Comparison of ENCODE assay signal across 8 cellular contexts in the genomic region with DNA sequence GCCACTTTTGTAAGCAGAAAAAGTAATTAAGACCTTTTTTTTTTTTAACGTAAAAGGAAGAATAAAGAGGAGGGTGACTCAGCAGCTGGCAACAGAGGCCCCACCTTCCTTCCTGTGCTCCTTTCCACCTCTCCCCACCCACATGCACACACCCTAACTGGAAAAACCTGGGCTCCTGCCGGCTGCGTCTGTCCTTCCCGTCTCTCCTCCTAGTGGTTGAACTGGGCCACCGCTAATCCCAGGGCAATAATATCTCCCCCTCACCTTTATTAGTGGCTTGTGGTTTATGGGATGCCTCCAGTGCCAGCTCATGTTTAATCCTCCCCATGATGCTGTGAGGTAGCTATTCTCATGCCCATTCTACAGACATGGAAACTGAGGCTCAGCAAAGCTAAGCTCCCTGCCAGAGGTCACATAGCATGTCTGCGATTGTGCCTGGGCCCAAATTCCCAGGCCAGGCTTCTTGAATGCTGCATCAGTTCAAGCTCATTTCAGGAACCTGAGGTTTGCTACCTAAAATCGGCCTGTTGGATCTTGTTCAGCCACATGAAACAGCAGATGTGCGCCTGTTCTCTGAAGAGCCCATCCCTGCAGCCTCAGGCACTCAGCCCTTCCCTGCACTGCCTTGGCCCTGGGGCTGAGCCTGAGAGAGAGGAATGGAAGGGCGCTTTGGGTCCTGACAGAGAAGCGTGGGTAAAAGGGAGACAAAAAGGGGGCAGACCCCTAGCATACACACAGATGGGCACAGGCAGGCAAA.
DNase-seq lines count a peak whose midpoint lies in the region; ATAC-seq and TF ChIP-seq lines count a peak whose summit lies in the region.

No MANE protein-coding gene starts in this region.

- no peaks in the 10 kb centered on the region for H3K27me3 ChIP-seq in left ventricle myocardium inferior (ENCODE audit: low read depth)
- no peaks in the 10 kb centered on the region for H3K27me3 ChIP-seq in upper lobe of right lung

- in situ Hi-C loops in SK-MEL-5 (cut with HindIII; ENCODE audit: low pct_unique_long_range_greater_than_20kb, low sequenced_read_pairs): no loop called here

- H3K36me3 ChIP-seq in left ventricle myocardium inferior: no peaks in the 10 kb centered on the region
- H3K36me3 ChIP-seq in upper lobe of right lung: no peaks in the 10 kb centered on the region

- DNase-seq in left ventricle myocardium inferior: no peak
- DNase-seq in Right ventricle myocardium superior: no peak
- DNase-seq in SK-MEL-5 (ENCODE audit: low read depth, low spot score): peak; percentile 40
- peak; percentile 58 for DNase-seq in fibroblast of mammary gland (ENCODE audit: low read depth)
- no peak for DNase-seq in upper lobe of right lung
- no peak for DNase-seq in stimulated activated CD8-positive, alpha-beta memory T cell treated with anti-CD3 and anti-CD28 coated beads, Interleukin-4, amount 100 ng/mL, for 48 hours

- TF ChIP-seq CTCF in left ventricle myocardium inferior (IDR thresholded peaks at IDR 0.05; ENCODE audit: borderline replicate concordance) (peak; percentile 51), fibroblast of mammary gland (conservative IDR thresholded peaks at IDR 0.05; ENCODE audit: control insufficient read depth, insufficient read depth, low read depth, low read length) (peak; percentile 46), upper lobe of right lung (IDR thresholded peaks at IDR 0.05) (peak; percentile 34)

- peak overlapping the region; percentile 41 for H3K27ac ChIP-seq in left ventricle myocardium inferior (replicated peaks)
- no peak overlapping the region for H3K27ac ChIP-seq in upper lobe of right lung

- intact Hi-C loops in left ventricle myocardium inferior (cut with micrococcal nuclease) (loop anchor here (5.0 kb wide), 1 partner anchor 112 kb away; a partner anchor contains a TSS), Right ventricle myocardium superior (cut with DNase I) (loop anchor here (5.0 kb wide), 2 partner anchors 47 to 127 kb away; no protein-coding TSS in a partner anchor), upper lobe of right lung (cut with DNase I) (loop anchor here (5.0 to 10.0 kb wide), 2 partner anchors 65 to 112 kb away; a partner anchor contains a TSS)

- no peaks in the 10 kb centered on the region for H3K9me3 ChIP-seq in left ventricle myocardium inferior (replicated peaks)
- no peaks in the 10 kb centered on the region for H3K9me3 ChIP-seq in upper lobe of right lung

- H3K4me1 ChIP-seq in left ventricle myocardium inferior (peaks cover 46% of the 10 kb centered on the region), upper lobe of right lung (peaks cover 7% of the 10 kb centered on the region)

- ATAC-seq in Right ventricle myocardium superior (ENCODE audit: poor library complexity) (no peak), upper lobe of right lung (peak; percentile 68), HG02938 (IDR thresholded peaks at IDR 0.05; ENCODE audit: unreplicated experiment) (no peak), HG02623 (IDR thresholded peaks at IDR 0.05; ENCODE audit: unreplicated experiment) (no peak)

- H3K4me3 ChIP-seq in left ventricle myocardium inferior (no peak overlapping the region), fibroblast of mammary gland (ENCODE audit: control insufficient read depth, low read depth, low read length) (no peak overlapping the region), upper lobe of right lung (no peak overlapping the region)

Comparison
In these comparisons a context has a peak if more than half of its experiments do, and no peak if none do; other contexts are left out.
1. DNase-seq: peak in SK-MEL-5 (single experiment) and fibroblast of mammary gland (single experiment); none in left ventricle myocardium inferior (single experiment), Right ventricle myocardium superior (single experiment), upper lobe of right lung (single experiment) and stimulated activated CD8-positive, alpha-beta memory T cell treated with anti-CD3 and anti-CD28 coated beads, Interleukin-4, amount 100 ng/mL, for 48 hours (single experiment).
2. Peak in every context shown above with its lines, with median percentiles within 50 percentile points of each other: CTCF ChIP-seq.